In the genomic region with DNA sequence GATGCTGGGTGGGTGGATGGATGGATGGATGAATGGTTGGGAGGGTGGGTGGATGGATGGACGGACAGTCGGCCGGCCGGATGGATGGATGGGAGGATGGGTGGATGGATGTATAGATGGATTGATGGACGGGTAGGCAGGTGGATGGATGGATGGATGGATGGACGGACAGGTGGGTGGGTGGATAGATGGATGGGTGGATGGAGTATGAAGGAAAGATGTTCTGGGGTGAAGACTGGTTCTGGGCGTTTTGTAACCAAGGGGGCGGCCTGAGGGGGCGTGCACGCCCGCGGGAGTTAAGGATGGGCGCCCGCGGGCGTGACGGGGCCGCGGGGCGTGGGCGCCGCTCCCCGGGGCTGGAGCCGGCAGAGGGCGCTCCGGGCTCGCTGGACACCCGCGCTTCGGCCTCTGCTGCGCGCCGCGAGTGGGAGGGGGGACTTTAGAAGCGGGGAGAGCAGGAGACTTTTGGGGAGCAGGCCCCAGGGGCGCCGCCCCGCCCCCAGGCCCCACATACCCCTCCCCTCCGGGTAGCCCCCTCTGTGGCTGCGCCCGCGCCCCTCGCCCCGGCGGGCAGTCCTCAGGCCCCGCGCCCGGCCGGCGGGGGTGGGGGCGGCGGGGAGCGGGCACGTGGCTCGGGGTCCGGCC, we compare ENCODE assay signal across 8 cellular contexts. TPM values are rescaled to one million over a fixed set of nuclear protein-coding genes. Genes with fewer than 3 reads are reported as not detected.
DNase-seq lines count a peak whose midpoint lies in the region; ATAC-seq and TF ChIP-seq lines count a peak whose summit lies in the region.

A gene (plus strand): TSS at position 407 of the 645 bp plus-strand sequence. CDS start 405 bp downstream, outside the sequence.

- peak within 1 kb of the TSS; percentile 56; the same call in 1 of the 2 replicates for H3K4me2 ChIP-seq in PC-3 (ENCODE audit: low read length)

- TF ChIP-seq CTCF in PC-3 (conservative IDR thresholded peaks at IDR 0.05; ENCODE audit: low read depth, low read length) (peak; percentile 62), lung (IDR thresholded peaks at IDR 0.05; ENCODE audit: control extremely low read depth, extremely low read depth) (peak; percentile 5), upper lobe of left lung (IDR thresholded peaks at IDR 0.05) (peak; percentile 31 to 80 (median 54))

- peak; percentile 72 for ATAC-seq in PC-3
- peak; percentile 53 for ATAC-seq in lung (ENCODE audit: insufficient read depth, low FRiP score)
- ATAC-seq in upper lobe of left lung (ENCODE audit: low FRiP score in 2 of 2), result peak in 1 of 2 donors; percentile 88
- no peak for ATAC-seq in HG02885 (IDR thresholded peaks at IDR 0.05; ENCODE audit: poor library complexity, unreplicated experiment)
- ATAC-seq in HG02852 (IDR thresholded peaks at IDR 0.05; ENCODE audit: unreplicated experiment), result no peak

- no peak within 1 kb of the TSS for H3K27ac ChIP-seq in PC-3 (ENCODE audit: low read length)
- no peak within 1 kb of the TSS for H3K27ac ChIP-seq in ectodermal cell (ENCODE audit: insufficient read depth, low read depth, low read length, poor library complexity, severe bottlenecking)
- no peak within 1 kb of the TSS for H3K27ac ChIP-seq in lung (ENCODE audit: low read depth in 1 of 2, low read length in 1 of 2)
- H3K27ac ChIP-seq in upper lobe of left lung, result no peak within 1 kb of the TSS

- H3K36me3 ChIP-seq in PC-3 (ENCODE audit: low read depth, low read length), result no peaks in the 10 kb centered on the region
- H3K36me3 ChIP-seq in ectodermal cell (ENCODE audit: control insufficient read depth, insufficient read depth, low read length), result no peaks in the 10 kb centered on the region
- H3K36me3 ChIP-seq in lung (ENCODE audit: control insufficient read depth in 2 of 2, insufficient read depth in 2 of 2, low read length in 2 of 2), result peaks cover 0 to 14% of the 10 kb centered on the region in 2 donors
- peaks cover 0 to 34% (median 9%) of the 10 kb centered on the region in 4 donors for H3K36me3 ChIP-seq in upper lobe of left lung

- BruUV-seq in PC-3 (replicated peaks; lab: Mats Ljungman, UMichigan), result no TSS peak

- no peaks in the 10 kb centered on the region for H3F3A ChIP-seq in PC-3 (ENCODE audit: low read length, unreplicated experiment)

- CTCF ChIA-PET in PC-3 (lab: Charles Lee), result no interaction called here

- TF ChIP-seq POLR2A in upper lobe of left lung (IDR thresholded peaks at IDR 0.05), result no peak

- H4K20me1 ChIP-seq in PC-3 (ENCODE audit: low read length), result no peaks in the 10 kb centered on the region

- intact Hi-C loops in PC-3 (cut with micrococcal nuclease), result loop anchor here (1.0 kb wide), 1 partner anchor 76 kb away; no protein-coding TSS in a partner anchor

- in situ Hi-C loops in G401 (cut with HindIII; ENCODE audit: low sequenced_read_pairs), result no loop called here

- H3K4me1 ChIP-seq in PC-3 (ENCODE audit: insufficient read depth, low read length), result no peaks in the 10 kb centered on the region
- H3K4me1 ChIP-seq in ectodermal cell (ENCODE audit: control insufficient read depth, insufficient read depth, low read length), result peaks cover 12% of the 10 kb centered on the region
- H3K4me1 ChIP-seq in lung (ENCODE audit: control insufficient read depth in 2 of 2, insufficient read depth in 2 of 2, low read length in 2 of 2), result no peaks in the 10 kb centered on the region
- peaks cover 0 to 12% (median 4%) of the 10 kb centered on the region in 4 donors for H3K4me1 ChIP-seq in upper lobe of left lung

- 13 to 14% methylated on average over 56 of the region's 56 CpGs for WGBS in ectodermal cell, 2 experiments
- WGBS in lung, 2 donors, result 9 to 38% methylated on average over 12 to 56 of the region's 56 CpGs
- WGBS in upper lobe of left lung, 2 donors, result 13 to 22% methylated on average over 23 to 34 of the region's 56 CpGs

- H3K9me3 ChIP-seq in PC-3 (ENCODE audit: low read length), result no peaks in the 10 kb centered on the region
- H3K9me3 ChIP-seq in ectodermal cell (ENCODE audit: control insufficient read depth, low read length), result no peaks in the 10 kb centered on the region
- no peaks in the 10 kb centered on the region for H3K9me3 ChIP-seq in lung (ENCODE audit: control insufficient read depth in 2 of 2, insufficient read depth in 1 of 2, low read length in 1 of 2)
- H3K9me3 ChIP-seq in upper lobe of left lung, result no peaks in the 10 kb centered on the region

- H3K9me2 ChIP-seq in PC-3 (replicated peaks; ENCODE audit: low read length), result no peaks in the 10 kb centered on the region

- TF ChIP-seq EP300 in upper lobe of left lung (IDR thresholded peaks at IDR 0.05), result no peak

- peak; percentile 91 for DNase-seq in 8988T
- DNase-seq in G401 (ENCODE audit: low spot score), result peak; percentile 30
- peak; percentile 38 for DNase-seq in PC-3
- no peak for DNase-seq in lung (ENCODE audit: low spot score)
- peak in 1 of 2 donors; percentile 93 for DNase-seq in upper lobe of left lung

- H2AFZ ChIP-seq in PC-3 (ENCODE audit: low read length), result no peak within 1 kb of the TSS

- H3K9ac ChIP-seq in PC-3 (ENCODE audit: low read length), result no peak within 1 kb of the TSS

- H3K4me3 ChIP-seq in PC-3 (ENCODE audit: low read length) (no peak within 1 kb of the TSS), ectodermal cell (ENCODE audit: insufficient read depth, low read depth, low read length) (peak within 1 kb of the TSS; percentile 51), lung (no peak within 1 kb of the TSS), upper lobe of left lung (peak within 1 kb of the TSS in 3 of 4 donors; percentile 31 to 45 (median 38))

- POLR2A ChIA-PET in PC-3 (lab: Charles Lee; ENCODE audit: unreplicated experiment), result no interaction called here

- H3K27me3 ChIP-seq in PC-3 (ENCODE audit: low read length) (no peaks in the 10 kb centered on the region), ectodermal cell (ENCODE audit: control insufficient read depth, insufficient read depth, low read length, poor library complexity, severe bottlenecking) (peaks cover 11% of the 10 kb centered on the region), lung (ENCODE audit: control insufficient read depth, insufficient read depth) (no peaks in the 10 kb centered on the region), upper lobe of left lung (peaks cover 0 to 22% (median 14%) of the 10 kb centered on the region in 4 donors)

- H3K79me2 ChIP-seq in PC-3 (ENCODE audit: low read length), result no peaks in the 10 kb centered on the region

RNA-seq across cellular contexts. Expression of the gene that starts here (rescaled TPM):
- 7.4 and 9.2 TPM in 2 replicates for total RNA-seq in G401 (2014; rRNA removed; shearing (Covaris generic))
- total RNA-seq in PC-3 (2014; rRNA removed), result 0.22 and 2.0 TPM in 2 replicates
- polyA plus RNA-seq in ectodermal cell (2013, experiment 1 of 4), result 27.4 TPM
- polyA plus RNA-seq in ectodermal cell (2013, experiment 2 of 4), result 28.2 TPM
- polyA plus RNA-seq in ectodermal cell (2013, experiment 3 of 4), result 22.5 TPM
- 27.0 TPM for polyA plus RNA-seq in ectodermal cell (2013, experiment 4 of 4)
- total RNA-seq in lung, result under 1 TPM; 0.34 to 0.57 TPM
- under 1 TPM; 0.10 to 0.43 TPM for polyA plus RNA-seq in lung
- total RNA-seq in upper lobe of left lung, result 1 to 10 TPM in 1 of 6 donors, under 1 TPM in 2, not detected in 3; 0.40 to 1.2 (median 0.44) TPM

Comparison
In these comparisons a context has a peak if more than half of its experiments do, and no peak if none do; other contexts are left out.
1. Peak in ATAC-seq in lung; RNA of the gene not detected or under 1 TPM.
2. H3K4me3 ChIP-seq: peak in ectodermal cell (single experiment) and upper lobe of left lung (3 of 4); none in PC-3 (single experiment) and lung (single experiment).
3. CTCF ChIP-seq: peak in every context shown above with its lines; median percentile 62 in PC-3; 54 in upper lobe of left lung; 5 in lung.